Comparison of ENCODE assay signal across 1 cellular context in the genomic region with DNA sequence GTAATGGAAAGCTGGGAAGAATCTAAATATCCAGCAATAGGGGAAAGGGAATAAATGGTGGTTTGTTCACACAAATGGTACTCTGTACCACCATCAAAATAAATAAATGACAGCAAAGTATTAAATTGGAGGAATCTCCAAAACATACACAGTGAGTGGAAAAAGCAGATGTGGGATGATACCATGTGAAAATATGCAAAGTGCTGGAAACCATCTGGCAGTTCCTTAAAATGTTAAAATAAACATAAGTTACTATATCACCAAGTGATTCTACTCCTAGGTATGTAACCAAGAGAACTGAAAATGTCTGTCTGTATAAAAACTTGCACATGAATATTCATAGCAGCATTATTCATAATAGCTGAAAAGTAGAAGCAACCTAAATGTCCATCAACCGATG.
A peak's percentile ranks its signal among the peaks of the same experiment; 100 is the strongest.
TF ChIP-seq lines count a peak whose summit lies in the region.

No MANE protein-coding gene starts in this region.

TF ChIP-seq in IMR-90, 13 proteins besides CTCF, POLR2A, EP300 and RAD21:
- TF ChIP-seq FOS (IDR thresholded peaks at IDR 0.05; ENCODE audit: low read depth, low read length) (peak; percentile 67), SMC3 (IDR thresholded peaks at IDR 0.05; ENCODE audit: low read depth, low read length) (no peak)
TF ChIP-seq in IMR-90: peak in this region for 1.
